Comparison of ENCODE assay signal across 13 cellular contexts in genomic region chr21:46038871-46039397, GRCh38. TPM values are rescaled to one million over a fixed set of nuclear protein-coding genes. Genes with fewer than 3 reads are reported as not detected.
DNase-seq lines count a peak whose midpoint lies in the region; ATAC-seq, FAIRE-seq and TF ChIP-seq lines count a peak whose summit lies in the region.
"Had no signal": no experiment of that assay in that cellular context is flagged by ENCODE, and none has a peak within 500 bp of the region (broad histone marks: within the 10 kb centered on the region; RNA-seq: fewer than 3 reads in every experiment).

No MANE protein-coding gene starts in this region.

- H2AFZ ChIP-seq in astrocyte (ENCODE audit: low read depth, low read length), result peak overlapping the region; percentile 29

- H3K9me3 Mint-ChIP-seq in Calu3 (ENCODE audit: low read depth, unreplicated experiment) (no peaks in the 10 kb centered on the region), astrocyte (ENCODE audit: unreplicated experiment) (peaks cover 2% of the 10 kb centered on the region)
- H3K9me3 Mint-ChIP-seq in activated T-cell treated with anti-CD3 and anti-CD28 coated beads, Interleukin-2, amount 50 U/mL, for 4 hours, result no peaks in the 10 kb centered on the region
- H3K9me3 Mint-ChIP-seq: natural killer cell had no signal

- BruUV-seq in Calu3 (replicated peaks; lab: Mats Ljungman, UMichigan), result no TSS peak

- intact Hi-C loops in Calu3 (cut with micrococcal nuclease; ENCODE audit: unreplicated experiment), result no loop called here
- intact Hi-C loops in Right ventricle myocardium inferior (cut with DNase I), result no loop called here
- intact Hi-C loops in sigmoid colon (cut with DNase I), result no loop called here

- no peaks in the 10 kb centered on the region for H3K27me3 ChIP-seq in astrocyte (ENCODE audit: insufficient read depth, low read length)
- H3K27me3 ChIP-seq in sigmoid colon, result no peaks in the 10 kb centered on the region

- no peak overlapping the region for H3K4me3 Mint-ChIP-seq in Calu3 (ENCODE audit: low read depth, unreplicated experiment)
- H3K4me3 Mint-ChIP-seq in astrocyte (ENCODE audit: unreplicated experiment), result no peak overlapping the region
- H3K4me3 Mint-ChIP-seq in activated T-cell treated with anti-CD3 and anti-CD28 coated beads, Interleukin-2, amount 50 U/mL, for 4 hours, result no peak overlapping the region
- H3K4me3 Mint-ChIP-seq: natural killer cell had no signal

- no peak for FAIRE-seq in astrocyte (lab: Jason Lieb, UNC)

- H3K27ac ChIP-seq in astrocyte (ENCODE audit: low read depth, low read length) (peak overlapping the region; percentile 91), sigmoid colon (peak overlapping the region in 3 of 4 donors; percentile 18 to 31 (median 27))

- WGBS in sigmoid colon, 2 donors, result 71 to 75% methylated on average over 23 of the region's 23 CpGs

- H3K4me1 ChIP-seq in astrocyte (ENCODE audit: insufficient read depth, low read length), result peaks cover 20% of the 10 kb centered on the region
- peaks cover 0 to 15% (median 10%) of the 10 kb centered on the region in 4 donors for H3K4me1 ChIP-seq in sigmoid colon

- H3K4me1 Mint-ChIP-seq in Calu3 (ENCODE audit: low read depth, unreplicated experiment) (no peaks in the 10 kb centered on the region), astrocyte (ENCODE audit: low read depth, unreplicated experiment) (no peaks in the 10 kb centered on the region)
- no peaks in the 10 kb centered on the region for H3K4me1 Mint-ChIP-seq in activated T-cell treated with anti-CD3 and anti-CD28 coated beads, Interleukin-2, amount 50 U/mL, for 4 hours (ENCODE audit: low read depth)
- H3K4me1 Mint-ChIP-seq: natural killer cell had no signal

- H3K36me3 ChIP-seq in astrocyte (ENCODE audit: insufficient read depth, low read length) (no peaks in the 10 kb centered on the region), sigmoid colon (no peaks in the 10 kb centered on the region)

- H3K9ac ChIP-seq in astrocyte (ENCODE audit: low read length), result peak overlapping the region; percentile 72

- ATAC-seq in Right ventricle myocardium inferior, result peak; percentile 85
- ATAC-seq in GM18867 (IDR thresholded peaks at IDR 0.05; ENCODE audit: unreplicated experiment), result no peak
- no peak for ATAC-seq in GM21390 (IDR thresholded peaks at IDR 0.05; ENCODE audit: unreplicated experiment)
- no peak for ATAC-seq in activated T-cell treated with anti-CD3 and anti-CD28 coated beads, Interleukin-2, amount 50 U/mL, for 4 hours

- CTCF ChIA-PET in Calu3 (lab: Charles Lee), result no interaction called here

- H3K27me3 Mint-ChIP-seq in Calu3 (ENCODE audit: unreplicated experiment) (no peaks in the 10 kb centered on the region), astrocyte (ENCODE audit: low read depth, unreplicated experiment) (peaks cover 19% of the 10 kb centered on the region)
- peaks cover 5% of the 10 kb centered on the region for H3K27me3 Mint-ChIP-seq in activated T-cell treated with anti-CD3 and anti-CD28 coated beads, Interleukin-2, amount 50 U/mL, for 4 hours (ENCODE audit: low read depth)

- TF ChIP-seq CTCF in Calu3 (IDR thresholded peaks at IDR 0.05; ENCODE audit: unreplicated experiment) (no peak), astrocyte (IDR thresholded peaks at IDR 0.05; ENCODE audit: insufficient read depth, low read depth, low read length) (no peak), sigmoid colon (IDR thresholded peaks at IDR 0.05) (no peak)

- H3K4me2 ChIP-seq in astrocyte (ENCODE audit: low read length), result peak overlapping the region; percentile 41

- peaks cover 5% of the 10 kb centered on the region for H3K36me3 Mint-ChIP-seq in Calu3 (ENCODE audit: insufficient read depth, unreplicated experiment)
- no peaks in the 10 kb centered on the region for H3K36me3 Mint-ChIP-seq in astrocyte (ENCODE audit: low read depth, unreplicated experiment)
- H3K36me3 Mint-ChIP-seq in activated T-cell treated with anti-CD3 and anti-CD28 coated beads, Interleukin-2, amount 50 U/mL, for 4 hours (ENCODE audit: insufficient read depth), result no peaks in the 10 kb centered on the region
- H3K36me3 Mint-ChIP-seq: natural killer cell had no signal

- H3K4me3 ChIP-seq in astrocyte (ENCODE audit: insufficient read depth, low read depth, low read length) (no peak overlapping the region), sigmoid colon (no peak overlapping the region)

- peak; percentile 59 for DNase-seq in Calu3
- DNase-seq in astrocyte (ENCODE audit: low read depth), result peak; percentile 96
- peak; percentile 85 for DNase-seq in Right ventricle myocardium inferior (ENCODE audit: missing footprints)
- DNase-seq in sigmoid colon, result peak; percentile 76
- no peak for DNase-seq in activated T-cell treated with anti-CD3 and anti-CD28 coated beads, Interleukin-2, amount 50 U/mL, for 4 hours
- DNase-seq in HuH-7.5 (ENCODE audit: low spot score), result no peak
- DNase-seq: activated CD4-positive, CD25-positive, alpha-beta regulatory T cell treated with anti-CD3 and anti-CD28 coated beads, Interleukin-2, amount 50 U/mL, for 72 hours; activated naive CD4-positive, alpha-beta T cell treated with anti-CD3 and anti-CD28 coated beads, Interleukin-2, amount 50 U/mL, for 16 hours; C1 segment of cervical spinal cord; natural killer cell; NCI-H1436 had no signal

- TF ChIP-seq EP300 in sigmoid colon (IDR thresholded peaks at IDR 0.05), result no peak

- H3K27ac Mint-ChIP-seq in Calu3 (ENCODE audit: unreplicated experiment) (no peak overlapping the region), astrocyte (ENCODE audit: unreplicated experiment) (peak overlapping the region; percentile 34)
- H3K27ac Mint-ChIP-seq: natural killer cell had no signal

- TF ChIP-seq POLR2A in sigmoid colon (IDR thresholded peaks at IDR 0.05), result no peak

- no peaks in the 10 kb centered on the region for H4K20me1 ChIP-seq in astrocyte (ENCODE audit: insufficient read depth, low read length)

- H3K9me3 ChIP-seq in astrocyte (ENCODE audit: insufficient read depth, low read depth, low read length), result no peaks in the 10 kb centered on the region
- H3K9me3 ChIP-seq in sigmoid colon, result no peaks in the 10 kb centered on the region

- no peaks in the 10 kb centered on the region for H3K79me2 ChIP-seq in astrocyte (ENCODE audit: insufficient read depth, low read length)

RNA-seq across cellular contexts. Expression of gene COL6A1, which starts 57.4 kb away (rescaled TPM):
- total RNA-seq in Calu3 (2022) (17.8 and 18.5 TPM in 2 replicates), astrocyte (131 and 173 TPM in 2 replicates), Right ventricle myocardium inferior (228 TPM), sigmoid colon (1,000 to 10,000 TPM in 2 of 4 donors, 100 to 1,000 TPM in 2; 622 to 1,755 (median 1,184) TPM)
- polyA plus RNA-seq in sigmoid colon, result 100 to 1,000 TPM in 1 of 3 donors, 10 to 100 TPM in 2; 14.3 to 131 (median 28.2) TPM
- 1 to 10 TPM; 2.8 to 3.6 (median 3.0) TPM for total RNA-seq in activated T-cell treated with anti-CD3 and anti-CD28 coated beads, Interleukin-2, amount 50 U/mL, for 4 hours

RNA-seq across cellular contexts. Expression of gene COL6A2, which starts 59.0 kb away (rescaled TPM):
- total RNA-seq in Calu3 (2022) (3.4 and 3.8 TPM in 2 replicates), astrocyte (120 and 194 TPM in 2 replicates), Right ventricle myocardium inferior (254 TPM), sigmoid colon (1,000 to 10,000 TPM in 2 of 4 donors, 100 to 1,000 TPM in 2; 570 to 1,745 (median 1,082) TPM)
- polyA plus RNA-seq in sigmoid colon, result 100 to 1,000 TPM in 1 of 3 donors, 10 to 100 TPM in 2; 14.3 to 233 (median 37.8) TPM
- 1 to 10 TPM; 4.8 to 7.7 (median 5.7) TPM for total RNA-seq in activated T-cell treated with anti-CD3 and anti-CD28 coated beads, Interleukin-2, amount 50 U/mL, for 4 hours

Comparison
In these comparisons a context has a peak if more than half of its experiments do, and no peak if none do; other contexts are left out.
1. DNase-seq: peak in Calu3 (single experiment), astrocyte (single experiment), Right ventricle myocardium inferior (single experiment) and sigmoid colon (single experiment); none in activated T-cell treated with anti-CD3 and anti-CD28 coated beads, Interleukin-2, amount 50 U/mL, for 4 hours (single experiment) and HuH-7.5 (single experiment).
2. RNA of gene COL6A2, which starts 59.0 kb away (total RNA-seq): 570 to 1,745 TPM in sigmoid colon, 254 TPM in Right ventricle myocardium inferior (single experiment) and 120 to 194 TPM in astrocyte; 4.8 to 7.7 TPM in activated T-cell treated with anti-CD3 and anti-CD28 coated beads, Interleukin-2, amount 50 U/mL, for 4 hours and 3.4 to 3.8 TPM in Calu3; every median in the first group is over 10 times any median in the second.